Comparison of ENCODE assay signal across 2 cellular contexts in genomic region chr21:42067531-42068255, GRCh38.
TF ChIP-seq lines count a peak whose summit lies in the region.

No MANE protein-coding gene starts in this region.

TF ChIP-seq in GM23338, 12 proteins besides CTCF, POLR2A, EP300 and RAD21:
- TF ChIP-seq ZNF331 (CRISPR knock-in tag; IDR thresholded peaks at IDR 0.05; ENCODE audit: low read depth) = no peak
- TF ChIP-seq POLR2AphosphoS5 (IDR thresholded peaks at IDR 0.05; ENCODE audit: low read depth) = no peak
- TF ChIP-seq NANOG (IDR thresholded peaks at IDR 0.05; ENCODE audit: borderline replicate concordance) = no peak
- no peak for TF ChIP-seq EZH2 (IDR thresholded peaks at IDR 0.05; ENCODE audit: low read depth, unreplicated experiment)
- no peak for TF ChIP-seq STAT1 (IDR thresholded peaks at IDR 0.05; ENCODE audit: unreplicated experiment)
- no peak for TF ChIP-seq ETS1 (IDR thresholded peaks at IDR 0.05)
- no peak for TF ChIP-seq REST (IDR thresholded peaks at IDR 0.05; ENCODE audit: unreplicated experiment)
- no peak for TF ChIP-seq JUNB (IDR thresholded peaks at IDR 0.05; ENCODE audit: unreplicated experiment)
- no peak for TF ChIP-seq ZNF114 (CRISPR knock-in tag; IDR thresholded peaks at IDR 0.05)
- no peak for TF ChIP-seq CREB1 (CRISPR knock-in tag; IDR thresholded peaks at IDR 0.05; ENCODE audit: low read depth)
- no peak for TF ChIP-seq EZH2phosphoT487 (IDR thresholded peaks at IDR 0.05; ENCODE audit: unreplicated experiment)
- no peak for TF ChIP-seq ZNF462 (CRISPR knock-in tag; IDR thresholded peaks at IDR 0.05)

TF ChIP-seq in H1, 55 proteins besides CTCF, POLR2A, EP300 and RAD21:
- TF ChIP-seq MAX (IDR thresholded peaks at IDR 0.05) (0 out of 2 replicates have a peak, but pooled peaks have one; percentile 41), ATF2 (IDR thresholded peaks at IDR 0.05; ENCODE audit: low read length) (no peak)
